8 cellular contexts compared by ENCODE assay signal in genomic region chr2:237291138-237291792, GRCh38.
DNase-seq lines count a peak whose midpoint lies in the region; ATAC-seq and TF ChIP-seq lines count a peak whose summit lies in the region.

No MANE protein-coding gene starts in this region.

- CTCF ChIA-PET in CD8-positive, alpha-beta T cell (lab: Charles Lee) = no interaction called here
- CTCF ChIA-PET in SK-N-SH (lab: Yijun Ruan, JAX) = interaction anchor here (0.6 to 2.4 kb wide), 8 partner anchors 16 to 846 kb away, joined by 3 to 8 read pairs (median 4); no protein-coding TSS in a partner anchor

- H3K4me1 Mint-ChIP-seq in CD8-positive, alpha-beta T cell (ENCODE audit: low read depth) = peaks cover 9% of the 10 kb centered on the region
- H3K4me1 Mint-ChIP-seq in endothelial cell (ENCODE audit: unreplicated experiment) = peaks cover 6% of the 10 kb centered on the region

- peak overlapping the region; percentile 47 for H3K4me2 ChIP-seq in SK-N-SH

- H3K4me1 ChIP-seq in CD8-positive, alpha-beta T cell (ENCODE audit: insufficient read depth, low read length) = peaks cover 9% of the 10 kb centered on the region
- peaks cover 17 to 25% of the 10 kb centered on the region in 2 experiments for H3K4me1 ChIP-seq in SK-N-SH (ENCODE audit: control insufficient read depth in 1 of 2, insufficient read depth in 2 of 2, low read depth in 1 of 2, low read length in 1 of 2)
- peaks cover 4 to 8% of the 10 kb centered on the region in 2 donors for H3K4me1 ChIP-seq in mucosa of rectum (ENCODE audit: control insufficient read depth in 2 of 2, insufficient read depth in 2 of 2, low read length in 2 of 2)
- peaks cover 26% of the 10 kb centered on the region for H3K4me1 ChIP-seq in stomach smooth muscle (ENCODE audit: control insufficient read depth, insufficient read depth, low read length)

- H3K9me3 Mint-ChIP-seq in CD8-positive, alpha-beta T cell = peaks cover 9% of the 10 kb centered on the region
- no peaks in the 10 kb centered on the region for H3K9me3 Mint-ChIP-seq in endothelial cell (ENCODE audit: unreplicated experiment)

- H2AFZ ChIP-seq in SK-N-SH (ENCODE audit: low read depth) = peak overlapping the region; percentile 64; the same call in 1 of the 2 replicates

- H3K79me2 ChIP-seq in SK-N-SH (ENCODE audit: insufficient read depth) = no peaks in the 10 kb centered on the region

- POLR2A ChIA-PET in CD8-positive, alpha-beta T cell (lab: Charles Lee) = no interaction called here
- POLR2A ChIA-PET in SK-N-SH (lab: Yijun Ruan, JAX) = interaction anchor here (1.0 kb wide), 1 partner anchor 24 kb away, joined by 4 read pairs; no protein-coding TSS in a partner anchor

- TF ChIP-seq EP300 in SK-N-SH (IDR thresholded peaks at IDR 0.05; ENCODE audit: borderline replicate concordance in 1 of 2, low read depth in 1 of 2, low read length in 1 of 2) = peak; percentile 97 to 99

- no peak; the same call in 1 of the 2 replicates for TF ChIP-seq RAD21 in SK-N-SH (IDR thresholded peaks at IDR 0.05; ENCODE audit: low read length)

- peak overlapping the region; percentile 52 for H3K4me3 Mint-ChIP-seq in CD8-positive, alpha-beta T cell
- H3K4me3 Mint-ChIP-seq in endothelial cell (ENCODE audit: unreplicated experiment) = no peak overlapping the region

- TF ChIP-seq CTCF in CD8-positive, alpha-beta T cell (IDR thresholded peaks at IDR 0.05) = no peak
- TF ChIP-seq CTCF in SK-N-SH (IDR thresholded peaks at IDR 0.05) = no peak
- TF ChIP-seq CTCF in endothelial cell (IDR thresholded peaks at IDR 0.05; ENCODE audit: unreplicated experiment) = no peak

- intact Hi-C loops in CD8-positive, alpha-beta T cell (cut with DNase I, micrococcal nuclease) = no loop called here

- peaks cover 34% of the 10 kb centered on the region for H3F3A ChIP-seq in SK-N-SH (replicated peaks; ENCODE audit: insufficient read depth)

- no peaks in the 10 kb centered on the region for H3K9me2 ChIP-seq in SK-N-SH

- H3K36me3 Mint-ChIP-seq in CD8-positive, alpha-beta T cell = no peaks in the 10 kb centered on the region
- H3K36me3 Mint-ChIP-seq in endothelial cell (ENCODE audit: low read depth, unreplicated experiment) = no peaks in the 10 kb centered on the region

- H3K27ac Mint-ChIP-seq in CD8-positive, alpha-beta T cell = no peak overlapping the region
- peak overlapping the region; percentile 71 for H3K27ac Mint-ChIP-seq in endothelial cell (ENCODE audit: unreplicated experiment)

- DNase-seq in CD8-positive, alpha-beta T cell = peak in 1 of 7 experiments; percentile 17
- DNase-seq in NAMALWA (ENCODE audit: low spot score) = peak; percentile 19
- peak; percentile 87 for DNase-seq in SK-N-SH
- no peak for DNase-seq in endothelial cell (ENCODE audit: low spot score)
- DNase-seq in NK-92 (lab: John Stamatoyannopoulos, UW; ENCODE audit: unreplicated experiment) = no peak
- DNase-seq in middle frontal gyrus (ENCODE audit: extremely low spot score, low spot score) = no peak

- WGBS in SK-N-SH (ENCODE audit: low lambda C conversion rate) = 1% methylated on average over 20 of the region's 20 CpGs

- H3K27ac ChIP-seq in CD8-positive, alpha-beta T cell (ENCODE audit: low read depth, low read length) = no peak overlapping the region
- H3K27ac ChIP-seq in SK-N-SH (ENCODE audit: low read depth in 2 of 2, low read length in 1 of 2) = peak overlapping the region; percentile 99
- peak overlapping the region; percentile 38 to 53 for H3K27ac ChIP-seq in mucosa of rectum (ENCODE audit: low read depth in 2 of 2, low read length in 2 of 2)
- peak overlapping the region; percentile 87 for H3K27ac ChIP-seq in stomach smooth muscle (ENCODE audit: low read length)

- H3K4me3 ChIP-seq in CD8-positive, alpha-beta T cell (ENCODE audit: low read depth, low read length) = no peak overlapping the region
- H3K4me3 ChIP-seq in SK-N-SH (ENCODE audit: low read depth in 2 of 2, low read length in 1 of 2) (peak overlapping the region in 1 of 2 experiments; percentile 15; a peak in 1 of 4 replicates), mucosa of rectum (ENCODE audit: low read length in 2 of 2) (peak overlapping the region in 1 of 2 donors; percentile 38), stomach smooth muscle (ENCODE audit: low read length in 2 of 2) (peak overlapping the region in 1 of 2 donors; percentile 16)

- peaks cover 13% of the 10 kb centered on the region for H3K27me3 ChIP-seq in CD8-positive, alpha-beta T cell (ENCODE audit: insufficient read depth, low read length)
- no peaks in the 10 kb centered on the region for H3K27me3 ChIP-seq in SK-N-SH (ENCODE audit: insufficient read depth)
- peaks cover 0 to 4% of the 10 kb centered on the region in 2 donors for H3K27me3 ChIP-seq in mucosa of rectum (ENCODE audit: control insufficient read depth in 2 of 2, insufficient read depth in 2 of 2, low read length in 2 of 2)
- no peaks in the 10 kb centered on the region for H3K27me3 ChIP-seq in stomach smooth muscle (ENCODE audit: control insufficient read depth in 1 of 2, insufficient read depth in 2 of 2, low read length in 2 of 2)

- peaks cover 49% of the 10 kb centered on the region for H3K27me3 Mint-ChIP-seq in CD8-positive, alpha-beta T cell (ENCODE audit: low read depth)
- H3K27me3 Mint-ChIP-seq in endothelial cell (ENCODE audit: unreplicated experiment) = peaks cover 1% of the 10 kb centered on the region

- H3K9me3 ChIP-seq in CD8-positive, alpha-beta T cell (ENCODE audit: low read length) = no peaks in the 10 kb centered on the region
- H3K9me3 ChIP-seq in SK-N-SH (no peaks in the 10 kb centered on the region), mucosa of rectum (ENCODE audit: control insufficient read depth in 2 of 2, low read length in 2 of 2) (no peaks in the 10 kb centered on the region), stomach smooth muscle (ENCODE audit: control insufficient read depth in 2 of 2, low read length in 2 of 2) (peaks cover 2 to 6% of the 10 kb centered on the region in 2 donors)

- no peaks in the 10 kb centered on the region for H4K20me1 ChIP-seq in SK-N-SH (ENCODE audit: insufficient read depth)

- ATAC-seq in CD8-positive, alpha-beta T cell = no peak

- no peaks in the 10 kb centered on the region for H3K36me3 ChIP-seq in CD8-positive, alpha-beta T cell (ENCODE audit: insufficient read depth, low read length)
- H3K36me3 ChIP-seq in SK-N-SH (replicated peaks in 1 of 2; ENCODE audit: control insufficient read depth in 1 of 2, insufficient read depth in 2 of 2, low read length in 1 of 2) = no peaks in the 10 kb centered on the region
- no peaks in the 10 kb centered on the region for H3K36me3 ChIP-seq in mucosa of rectum (ENCODE audit: control insufficient read depth in 2 of 2, insufficient read depth in 2 of 2, low read length in 2 of 2)
- H3K36me3 ChIP-seq in stomach smooth muscle (ENCODE audit: control insufficient read depth in 2 of 2, insufficient read depth in 2 of 2, low read length in 2 of 2) = no peaks in the 10 kb centered on the region

- peak overlapping the region; percentile 86 for H3K9ac ChIP-seq in SK-N-SH
- H3K9ac ChIP-seq in mucosa of rectum (ENCODE audit: low read depth in 1 of 2, low read length in 2 of 2) = no peak overlapping the region
- peak overlapping the region in 1 of 2 donors; percentile 56 for H3K9ac ChIP-seq in stomach smooth muscle (ENCODE audit: low read length in 2 of 2)

TF ChIP-seq in SK-N-SH, 30 proteins besides CTCF, POLR2A, EP300 and RAD21 (continues in another document):
- TF ChIP-seq TAF1 (IDR thresholded peaks at IDR 0.05; ENCODE audit: borderline replicate concordance, low read depth, low read length) = peak; percentile 40; the same call in 1 of the 2 replicates
- peak; percentile 39; the same call in 1 of the 2 replicates for TF ChIP-seq USF1 (IDR thresholded peaks at IDR 0.05; ENCODE audit: borderline replicate concordance, low read depth)
- peak; percentile 91; the same call in 1 of the 2 replicates for TF ChIP-seq FOXM1 (IDR thresholded peaks at IDR 0.05; ENCODE audit: low read depth)
- TF ChIP-seq NFIC (IDR thresholded peaks at IDR 0.05; ENCODE audit: borderline replicate concordance) = peak; percentile 100
- peak; percentile 94 for TF ChIP-seq MAX (IDR thresholded peaks at IDR 0.05; ENCODE audit: low read depth)
- TF ChIP-seq TCF12 (IDR thresholded peaks at IDR 0.05) = peak; percentile 100
- peak; percentile 84 for TF ChIP-seq FOSL2 (IDR thresholded peaks at IDR 0.05; ENCODE audit: borderline replicate concordance, low read depth)
- peak; percentile 70 for TF ChIP-seq MXI1 (IDR thresholded peaks at IDR 0.05; ENCODE audit: low read depth, low read length)
- TF ChIP-seq POLR2AphosphoS5 (IDR thresholded peaks at IDR 0.05; ENCODE audit: low read depth, low read length) = peak; percentile 93
- no peak for TF ChIP-seq EZH2phosphoT487 (IDR thresholded peaks at IDR 0.05; ENCODE audit: borderline replicate concordance, low read depth)
- peak; percentile 74; the same call in 1 of the 2 replicates for TF ChIP-seq YY1 (IDR thresholded peaks at IDR 0.05; ENCODE audit: low read depth)
- peak; percentile 79 for TF ChIP-seq GATA2 (CRISPR knock-in tag; IDR thresholded peaks at IDR 0.05)
- no peak for TF ChIP-seq RFX5 (IDR thresholded peaks at IDR 0.05; ENCODE audit: low read length)

Comparison
In these comparisons a context has a peak if more than half of its experiments do, and no peak if none do; other contexts are left out.
1. DNase-seq: peak in NAMALWA (single experiment) and SK-N-SH (single experiment); none in endothelial cell (single experiment), NK-92 (single experiment) and middle frontal gyrus (single experiment).